In genomic region chr2:24970483-24971299, GRCh38 we compare ENCODE assay signal across 1 cellular context.
TF ChIP-seq lines count a peak whose summit lies in the region.

No MANE protein-coding gene starts in this region.

TF ChIP-seq in H1, 55 proteins besides CTCF, POLR2A, EP300 and RAD21:
- TF ChIP-seq EGR1 (IDR thresholded peaks at IDR 0.05; ENCODE audit: borderline replicate concordance, low read depth, low read length) (no peak), SIN3A (conservative IDR thresholded peaks at IDR 0.05 in 1 of 2, IDR thresholded peaks at IDR 0.05 in 1 of 2; ENCODE audit: low read depth in 1 of 2, low read length in 2 of 2) (0 out of 4 replicates have a peak, but pooled peaks of 1 of the 2 experiments have one; percentile 4)
TF ChIP-seq in H1: peak in this region for 1.
